In genomic region chr20:45311589-45312211, GRCh38 we compare ENCODE assay signal across 7 cellular contexts. TPM values are rescaled to one million over a fixed set of nuclear protein-coding genes. Genes with fewer than 3 reads are reported as not detected.
A peak's percentile ranks its signal among the peaks of the same experiment; 100 is the strongest.
DNase-seq lines count a peak whose midpoint lies in the region; ATAC-seq and TF ChIP-seq lines count a peak whose summit lies in the region.

No MANE protein-coding gene starts in this region.

- H3K36me3 ChIP-seq in colonic mucosa: no peaks in the 10 kb centered on the region
- H3K36me3 ChIP-seq in mesenchymal stem cell (ENCODE audit: control insufficient read depth in 1 of 2, insufficient read depth in 2 of 2, low read depth in 1 of 2, low read length in 2 of 2): peaks cover 0 to 4% of the 10 kb centered on the region in 2 experiments

- H3K18ac ChIP-seq in mesenchymal stem cell (ENCODE audit: low read depth in 1 of 2, low read length in 2 of 2): no peak overlapping the region

- H3K27ac Mint-ChIP-seq in activated CD4-positive, alpha-beta T cell treated with anti-CD3 and anti-CD28 coated beads for 36 hours: no peak overlapping the region

- 24% methylated on average over 45 of the region's 45 CpGs for WGBS in mesenchymal stem cell

- no peak overlapping the region for H2BK5ac ChIP-seq in mesenchymal stem cell (ENCODE audit: low read depth, low read length, poor library complexity, severe bottlenecking)

- DNase-seq in NCI-H146 (lab: John Stamatoyannopoulos, UW) (peak; percentile 67), colonic mucosa (peak; percentile 60), mesenchymal stem cell (peak; percentile 50)
- DNase-seq in activated CD4-positive, alpha-beta T cell treated with anti-CD3 and anti-CD28 coated beads for 36 hours: peak; percentile 84
- DNase-seq in stimulated activated CD8-positive, alpha-beta memory T cell treated with anti-CD3 and anti-CD28 coated beads, Interleukin-7, amount 100 ng/mL, for 48 hours (ENCODE audit: extremely low read depth in 1 of 2, low read depth in 1 of 2): peak; percentile 51 to 57

- no peaks in the 10 kb centered on the region for H3K79me1 ChIP-seq in mesenchymal stem cell (replicated peaks; ENCODE audit: low read length, poor library complexity, severe bottlenecking)

- peaks cover 6% of the 10 kb centered on the region for H3K4me1 Mint-ChIP-seq in activated CD4-positive, alpha-beta T cell treated with anti-CD3 and anti-CD28 coated beads for 36 hours

- no peak overlapping the region for H2AFZ ChIP-seq in mesenchymal stem cell (ENCODE audit: low read depth, low read length)

- intact Hi-C loops in activated CD4-positive, alpha-beta T cell treated with anti-CD3 and anti-CD28 coated beads for 36 hours (cut with DNase I, micrococcal nuclease): loop anchor here in 1 of 2 experiments (1.0 kb wide), 1 partner anchor 18 kb away; no protein-coding TSS in a partner anchor
- intact Hi-C loops in colonic mucosa (cut with DNase I): no loop called here

- peaks cover 45% of the 10 kb centered on the region for H3K27me3 Mint-ChIP-seq in activated CD4-positive, alpha-beta T cell treated with anti-CD3 and anti-CD28 coated beads for 36 hours

- POLR2A ChIA-PET in activated CD4-positive, alpha-beta T cell treated with anti-CD3 and anti-CD28 coated beads for 36 hours (lab: Charles Lee): no interaction called here

- H3K23ac ChIP-seq in mesenchymal stem cell (ENCODE audit: low read length in 2 of 2): no peak overlapping the region

- ATAC-seq in activated CD4-positive, alpha-beta T cell treated with anti-CD3 and anti-CD28 coated beads for 36 hours: peak; percentile 86
- no peak for ATAC-seq in HG03457 (IDR thresholded peaks at IDR 0.05; ENCODE audit: unreplicated experiment)

- no peaks in the 10 kb centered on the region for H3K36me3 Mint-ChIP-seq in activated CD4-positive, alpha-beta T cell treated with anti-CD3 and anti-CD28 coated beads for 36 hours (ENCODE audit: low read depth)

- H3K9ac ChIP-seq in colonic mucosa (ENCODE audit: low read depth in 2 of 2, low read length in 2 of 2): no peak overlapping the region
- H3K9ac ChIP-seq in mesenchymal stem cell (ENCODE audit: low read length): no peak overlapping the region

- no peak overlapping the region for H2BK15ac ChIP-seq in mesenchymal stem cell (ENCODE audit: low read depth, poor library complexity, severe bottlenecking)

- no peak overlapping the region for H2BK12ac ChIP-seq in mesenchymal stem cell (ENCODE audit: low read length in 2 of 2)

- no peak overlapping the region for H3K14ac ChIP-seq in mesenchymal stem cell (ENCODE audit: low read length in 2 of 2)

- CTCF ChIA-PET in activated CD4-positive, alpha-beta T cell treated with anti-CD3 and anti-CD28 coated beads for 36 hours (lab: Charles Lee): interaction anchor here (0.6 to 3.2 kb wide), 23 partner anchors 9 to 246 kb away, joined by 3 to 20 read pairs (median 5); partner anchors contain the start of gene SEMG2

- H3K9me3 ChIP-seq in colonic mucosa (no peaks in the 10 kb centered on the region), mesenchymal stem cell (ENCODE audit: control insufficient read depth, low read length) (no peaks in the 10 kb centered on the region)

- peaks cover 27% of the 10 kb centered on the region for H3K27me3 ChIP-seq in colonic mucosa
- H3K27me3 ChIP-seq in mesenchymal stem cell (ENCODE audit: control insufficient read depth in 1 of 2, insufficient read depth in 1 of 2, low read length in 2 of 2): peaks cover 0 to 75% of the 10 kb centered on the region in 2 experiments

- H3K4me3 Mint-ChIP-seq in activated CD4-positive, alpha-beta T cell treated with anti-CD3 and anti-CD28 coated beads for 36 hours: no peak overlapping the region

- H3K9me3 Mint-ChIP-seq in activated CD4-positive, alpha-beta T cell treated with anti-CD3 and anti-CD28 coated beads for 36 hours (ENCODE audit: low read depth): no peaks in the 10 kb centered on the region

- no peak overlapping the region for H2BK120ac ChIP-seq in mesenchymal stem cell (ENCODE audit: low read depth, low read length)

- no peak overlapping the region for H4K91ac ChIP-seq in mesenchymal stem cell (ENCODE audit: low read length)

- H2AK5ac ChIP-seq in mesenchymal stem cell (ENCODE audit: low read length, severe bottlenecking): no peak overlapping the region

- no peaks in the 10 kb centered on the region for H3K4me1 ChIP-seq in colonic mucosa
- H3K4me1 ChIP-seq in mesenchymal stem cell (ENCODE audit: control insufficient read depth, insufficient read depth, low read depth, low read length): peaks cover 5% of the 10 kb centered on the region

- H3K27ac ChIP-seq in colonic mucosa (no peak overlapping the region), mesenchymal stem cell (ENCODE audit: low read length, poor library complexity, severe bottlenecking) (no peak overlapping the region)

- TF ChIP-seq CTCF in GM12872 (IDR thresholded peaks at IDR 0.05; ENCODE audit: insufficient read depth, low read depth, low read length) (peak; percentile 93), colonic mucosa (IDR thresholded peaks at IDR 0.05) (peak; percentile 72)

- no peak overlapping the region for H3K4me3 ChIP-seq in colonic mucosa
- H3K4me3 ChIP-seq in mesenchymal stem cell (ENCODE audit: insufficient read depth in 1 of 2, low read depth in 1 of 2, low read length in 2 of 2): no peak overlapping the region

- H4K8ac ChIP-seq in mesenchymal stem cell (ENCODE audit: low read length): no peak overlapping the region

- no peak overlapping the region for H3K4me2 ChIP-seq in mesenchymal stem cell (ENCODE audit: low read length, poor library complexity, severe bottlenecking)

- H3K4ac ChIP-seq in mesenchymal stem cell (ENCODE audit: low read depth in 1 of 2, low read length in 2 of 2): no peak overlapping the region

RNA-seq across cellular contexts. Expression of gene MATN4, which starts 3.6 kb away (rescaled TPM):
- total RNA-seq in activated CD4-positive, alpha-beta T cell treated with anti-CD3 and anti-CD28 coated beads for 36 hours: under 1 TPM; 0.35 to 0.48 TPM
- under 1 TPM in 1 of 2 donors, not detected in 1; 0.47 TPM for total RNA-seq in colonic mucosa
- polyA plus RNA-seq in mesenchymal stem cell (2013, experiment 1 of 2): 0.03 TPM
- 0.03 TPM for polyA plus RNA-seq in mesenchymal stem cell (2013, experiment 2 of 2)

RNA-seq across cellular contexts. Expression of gene RBPJL, which starts 5.1 kb away (rescaled TPM):
- not detected for total RNA-seq in activated CD4-positive, alpha-beta T cell treated with anti-CD3 and anti-CD28 coated beads for 36 hours
- total RNA-seq in colonic mucosa: under 1 TPM in 1 of 2 donors, not detected in 1; 0.74 TPM
- not detected for polyA plus RNA-seq in mesenchymal stem cell (2013, experiment 1 of 2)
- polyA plus RNA-seq in mesenchymal stem cell (2013, experiment 2 of 2): not detected

RNA-seq across cellular contexts. Expression of gene SDC4, which starts 36.5 kb away (rescaled TPM):
- 10 to 100 TPM; 24.0 to 31.0 TPM for total RNA-seq in activated CD4-positive, alpha-beta T cell treated with anti-CD3 and anti-CD28 coated beads for 36 hours
- 100 to 1,000 TPM in 1 of 2 donors, 10 to 100 TPM in 1; 70.9 to 146 TPM for total RNA-seq in colonic mucosa
- 42.8 TPM for polyA plus RNA-seq in mesenchymal stem cell (2013, experiment 1 of 2)
- 43.8 TPM for polyA plus RNA-seq in mesenchymal stem cell (2013, experiment 2 of 2)

RNA-seq across cellular contexts. Expression of gene SYS1, which starts 51.3 kb away (rescaled TPM):
- total RNA-seq in activated CD4-positive, alpha-beta T cell treated with anti-CD3 and anti-CD28 coated beads for 36 hours: 10 to 100 TPM; 16.1 to 26.1 TPM
- 10 to 100 TPM; 24.4 to 27.7 TPM for total RNA-seq in colonic mucosa
- 18.6 TPM for polyA plus RNA-seq in mesenchymal stem cell (2013, experiment 1 of 2)
- 17.5 TPM for polyA plus RNA-seq in mesenchymal stem cell (2013, experiment 2 of 2)

RNA-seq across cellular contexts. Expression of gene SLPI, which starts 57.3 kb away (rescaled TPM):
- not detected for total RNA-seq in activated CD4-positive, alpha-beta T cell treated with anti-CD3 and anti-CD28 coated beads for 36 hours
- total RNA-seq in colonic mucosa: 100 to 1,000 TPM; 109 to 113 TPM
- polyA plus RNA-seq in mesenchymal stem cell (2013, experiment 1 of 2): not detected
- not detected for polyA plus RNA-seq in mesenchymal stem cell (2013, experiment 2 of 2)
